ENCODE assay signal across 13 cellular contexts in genomic region chr1:17561252-17561558, GRCh38. TPM values are rescaled to one million over a fixed set of nuclear protein-coding genes. Genes with fewer than 3 reads are reported as not detected.
A peak's percentile ranks its signal among the peaks of the same experiment; 100 is the strongest.
DNase-seq lines count a peak whose midpoint lies in the region; ATAC-seq and TF ChIP-seq lines count a peak whose summit lies in the region.
"Had no signal": no experiment of that assay in that cellular context is flagged by ENCODE, and none has a peak within 500 bp of the region (broad histone marks: within the 10 kb centered on the region; RNA-seq: fewer than 3 reads in every experiment).

No MANE protein-coding gene starts in this region.

- no peak overlapping the region for H3K4me3 Mint-ChIP-seq in stimulated activated effector memory CD8-positive, alpha-beta T cell treated with anti-CD3 and anti-CD28 coated beads, Interleukin-12 subunit alpha, Interleukin-12 subunit beta, amount 100 ng/mL, for 72 hours
- H3K4me3 Mint-ChIP-seq: activated naive CD4-positive, alpha-beta T cell treated with anti-CD3 and anti-CD28 coated beads for 36 hours; memory B cell had no signal

- intact Hi-C loops in ovary (cut with DNase I) = no loop called here

- H3K4me3 ChIP-seq in cardiac muscle cell (no peak overlapping the region), ovary (no peak overlapping the region)

- TF ChIP-seq EP300 in ovary (IDR thresholded peaks at IDR 0.05) = no peak

- no peaks in the 10 kb centered on the region for H3K36me3 Mint-ChIP-seq in stimulated activated effector memory CD8-positive, alpha-beta T cell treated with anti-CD3 and anti-CD28 coated beads, Interleukin-12 subunit alpha, Interleukin-12 subunit beta, amount 100 ng/mL, for 72 hours
- H3K36me3 Mint-ChIP-seq: memory B cell had no signal

- ATAC-seq in SK-N-SH treated with all-trans-retinoic acid at 6 μM for 48 hours = peak; percentile 13
- no peak for ATAC-seq in HG03439 (IDR thresholded peaks at IDR 0.05; ENCODE audit: unreplicated experiment)
- no peak for ATAC-seq in stimulated activated effector memory CD8-positive, alpha-beta T cell treated with anti-CD3 and anti-CD28 coated beads, Interleukin-12 subunit alpha, Interleukin-12 subunit beta, amount 100 ng/mL, for 72 hours
- ATAC-seq: activated CD4-positive, CD25-positive, alpha-beta regulatory T cell treated with anti-CD3 and anti-CD28 coated beads, Interleukin-2, amount 50 U/mL, for 24 hours had no signal

- no peaks in the 10 kb centered on the region for H3K9me3 Mint-ChIP-seq in stimulated activated effector memory CD8-positive, alpha-beta T cell treated with anti-CD3 and anti-CD28 coated beads, Interleukin-12 subunit alpha, Interleukin-12 subunit beta, amount 100 ng/mL, for 72 hours
- H3K9me3 Mint-ChIP-seq: activated naive CD4-positive, alpha-beta T cell treated with anti-CD3 and anti-CD28 coated beads for 36 hours; memory B cell had no signal

- H3K27me3 ChIP-seq in cardiac muscle cell (no peaks in the 10 kb centered on the region), ovary (no peaks in the 10 kb centered on the region)

- DNase-seq in A172 (ENCODE audit: low spot score) (peak; percentile 30), cardiac muscle cell (ENCODE audit: low read depth in 1 of 2, low spot score in 1 of 2) (no peak), ovary (no peak), activated gamma-delta T cell (lab: John Stamatoyannopoulos, UW) (no peak), ureter (ENCODE audit: low spot score) (no peak)
- no peak for DNase-seq in stimulated activated effector memory CD8-positive, alpha-beta T cell treated with anti-CD3 and anti-CD28 coated beads, Interleukin-12 subunit alpha, Interleukin-12 subunit beta, amount 100 ng/mL, for 72 hours (ENCODE audit: low spot score in 2 of 2)
- DNase-seq: activated naive CD4-positive, alpha-beta T cell treated with anti-CD3 and anti-CD28 coated beads for 36 hours; NCI-H1930; stimulated activated CD4-positive, alpha-beta T cell treated with anti-CD3 and anti-CD28 coated beads, Interleukin-1b, Interleukin-23, amount 100 ng/mL, for 48 hours had no signal

- H3K27ac ChIP-seq in cardiac muscle cell = peak overlapping the region; percentile 28
- peak overlapping the region; percentile 49 to 74 for H3K27ac ChIP-seq in ovary

- H3K4me1 ChIP-seq in cardiac muscle cell (ENCODE audit: low read depth) (peaks cover 4% of the 10 kb centered on the region), ovary (ENCODE audit: insufficient read depth) (peaks cover 12% of the 10 kb centered on the region)

- H3K9me3 ChIP-seq in cardiac muscle cell (ENCODE audit: low read depth) = no peaks in the 10 kb centered on the region
- H3K9me3 ChIP-seq in ovary = no peaks in the 10 kb centered on the region

- TF ChIP-seq CTCF in cardiac muscle cell (IDR thresholded peaks at IDR 0.05; ENCODE audit: low read depth, low read length) (no peak), ovary (IDR thresholded peaks at IDR 0.05) (no peak)

- TF ChIP-seq POLR2A in ovary (IDR thresholded peaks at IDR 0.05) = no peak

- 60 to 70% (median 65%) methylated on average over 8 to 9 of the region's 9 CpGs for WGBS in ovary, 3 donors

- H3K4me1 Mint-ChIP-seq in stimulated activated effector memory CD8-positive, alpha-beta T cell treated with anti-CD3 and anti-CD28 coated beads, Interleukin-12 subunit alpha, Interleukin-12 subunit beta, amount 100 ng/mL, for 72 hours = no peaks in the 10 kb centered on the region

- H3K36me3 ChIP-seq in cardiac muscle cell = no peaks in the 10 kb centered on the region
- H3K36me3 ChIP-seq in ovary = no peaks in the 10 kb centered on the region

- no peak overlapping the region for H3K27ac Mint-ChIP-seq in stimulated activated effector memory CD8-positive, alpha-beta T cell treated with anti-CD3 and anti-CD28 coated beads, Interleukin-12 subunit alpha, Interleukin-12 subunit beta, amount 100 ng/mL, for 72 hours
- H3K27ac Mint-ChIP-seq: activated naive CD4-positive, alpha-beta T cell treated with anti-CD3 and anti-CD28 coated beads for 36 hours; memory B cell had no signal

TF ChIP-seq in SK-N-SH treated with all-trans-retinoic acid at 6 μM for 48 hours, 23 proteins besides CTCF, POLR2A, EP300 and RAD21 (continues in another document):
- TF ChIP-seq BACH2 (CRISPR knock-in tag; IDR thresholded peaks at IDR 0.05; ENCODE audit: borderline replicate concordance) = no peak
- no peak for TF ChIP-seq GLIS3 (CRISPR knock-in tag; IDR thresholded peaks at IDR 0.05)
- no peak for TF ChIP-seq ISL1 (CRISPR knock-in tag; IDR thresholded peaks at IDR 0.05)
- no peak for TF ChIP-seq ARNTL (CRISPR knock-in tag; IDR thresholded peaks at IDR 0.05; ENCODE audit: borderline replicate concordance, low read depth)
- no peak for TF ChIP-seq TSHZ2 (CRISPR knock-in tag; IDR thresholded peaks at IDR 0.05)
- no peak for TF ChIP-seq ZNF565 (CRISPR knock-in tag; conservative IDR thresholded peaks at IDR 0.05; ENCODE audit: low read depth)
- TF ChIP-seq CSRNP3 (CRISPR knock-in tag; IDR thresholded peaks at IDR 0.05) = no peak
- no peak for TF ChIP-seq CREB5 (CRISPR knock-in tag; IDR thresholded peaks at IDR 0.05; ENCODE audit: low read depth)
- no peak for TF ChIP-seq ZFP3 (CRISPR knock-in tag; IDR thresholded peaks at IDR 0.05)
- TF ChIP-seq ZNF8 (CRISPR knock-in tag; IDR thresholded peaks at IDR 0.05) = no peak
- no peak for TF ChIP-seq ZFP30 (CRISPR knock-in tag; IDR thresholded peaks at IDR 0.05)
- no peak for TF ChIP-seq RARB (CRISPR knock-in tag; IDR thresholded peaks at IDR 0.05)
- no peak for TF ChIP-seq ZNF70 (CRISPR knock-in tag; IDR thresholded peaks at IDR 0.05)
- no peak for TF ChIP-seq CSDC2 (CRISPR knock-in tag; IDR thresholded peaks at IDR 0.05)
- no peak for TF ChIP-seq ZC3H10 (CRISPR knock-in tag; IDR thresholded peaks at IDR 0.05)

RNA-seq across cellular contexts. Expression of gene ARHGEF10L, which starts 21.7 kb away (rescaled TPM):
- total RNA-seq in A172 (2014; rRNA removed; shearing (Covaris generic)) = 9.2 and 11.0 TPM in 2 replicates
- total RNA-seq in cardiac muscle cell = 55.4 and 57.2 TPM in 2 replicates
- 30.8 and 32.3 TPM in 2 replicates for polyA plus RNA-seq in cardiac muscle cell
- 10 to 100 TPM in 5 of 7 donors, 1 to 10 TPM in 2; 7.6 to 23.0 (median 19.6) TPM for total RNA-seq in ovary
- polyA plus RNA-seq in ovary = 10 to 100 TPM in 1 of 2 donors, 1 to 10 TPM in 1; 3.6 to 18.3 TPM
- total RNA-seq in ureter = 166 TPM
- total RNA-seq: activated naive CD4-positive, alpha-beta T cell treated with anti-CD3 and anti-CD28 coated beads for 36 hours had no signal
